17 cellular contexts compared by ENCODE assay signal in the genomic region with DNA sequence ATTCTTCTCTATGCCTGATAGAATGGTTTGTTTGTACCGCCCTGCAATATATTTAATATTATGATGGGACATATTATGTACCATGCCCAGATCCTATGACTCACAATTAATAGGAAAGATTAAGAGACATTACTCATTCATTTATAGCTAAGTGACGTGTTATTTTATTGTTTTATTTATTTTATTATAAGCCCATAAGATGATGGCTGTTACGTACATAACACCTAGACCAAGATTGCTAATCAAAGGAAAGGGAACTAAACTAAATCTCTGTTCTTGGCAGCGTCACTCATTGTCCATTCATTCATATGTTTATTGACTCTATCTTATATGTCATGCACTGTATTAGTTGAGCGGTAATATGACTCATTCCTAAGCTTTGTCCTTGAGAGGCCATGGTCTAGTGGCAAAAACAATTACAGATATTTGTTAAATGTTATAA. TPM values are rescaled to one million over a fixed set of nuclear protein-coding genes. Genes with fewer than 3 reads are reported as not detected.
DNase-seq lines count a peak whose midpoint lies in the region; ATAC-seq, FAIRE-seq and TF ChIP-seq lines count a peak whose summit lies in the region.
"Had no signal": no experiment of that assay in that cellular context is flagged by ENCODE, and none has a peak within 500 bp of the region (broad histone marks: within the 10 kb centered on the region; RNA-seq: fewer than 3 reads in every experiment).

No MANE protein-coding gene starts in this region.

- no peak for FAIRE-seq in HepG2 (lab: Jason Lieb, UNC)
- FAIRE-seq: endometrium had no signal

- H3K4me2 ChIP-seq in HepG2 (ENCODE audit: low read depth, low read length): no peak overlapping the region

- no peak overlapping the region for H2AFZ ChIP-seq in HepG2 (ENCODE audit: low read length)

- DNase-seq in HepG2 (ENCODE audit: low spot score): peak; percentile 78
- DNase-seq in right lobe of liver: no peak
- peak; percentile 63 for DNase-seq in SW480 (ENCODE audit: low spot score)
- DNase-seq in fibroblast of pulmonary artery (ENCODE audit: low read depth): peak; percentile 65
- no peak for DNase-seq in ecto neural progenitor cell (ENCODE audit: low spot score)
- no peak for DNase-seq in glomerular visceral epithelial cell (ENCODE audit: extremely low spot score)
- DNase-seq in caudate nucleus (lab: John Stamatoyannopoulos, UW): no peak
- DNase-seq: activated CD4-positive, alpha-beta T cell treated with anti-CD3 and anti-CD28 coated beads, Interleukin-2, amount 50 U/mL, for 48 hours; activated naive CD8-positive, alpha-beta T cell treated with anti-CD3 and anti-CD28 coated beads, Interleukin-2, amount 10 ng/mL, durations not matched to agents 7 days and 5 days; glutamatergic neuron; MG63; NCI-H1930; NCI-H82; substantia nigra; SW 1271 had no signal

- peaks cover 11% of the 10 kb centered on the region for H3K4me1 ChIP-seq in HepG2 (ENCODE audit: insufficient read depth, low read length)
- no peaks in the 10 kb centered on the region for H3K4me1 ChIP-seq in right lobe of liver

- 47% methylated on average over 5 of the region's 5 CpGs for WGBS in HepG2 (ENCODE audit: low lambda C conversion rate)
- 87% methylated on average over 5 of the region's 5 CpGs for WGBS in right lobe of liver (ENCODE audit: insufficient coverage, low coverage, low lambda C conversion rate, missing lambda C conversion rate)

- no peaks in the 10 kb centered on the region for H4K20me1 ChIP-seq in HepG2 (ENCODE audit: insufficient read depth, low read length)

- ATAC-seq in HepG2 (peak; percentile 49; the same call in 1 of the 3 replicates), right lobe of liver (no peak), GM18502 (IDR thresholded peaks at IDR 0.05; ENCODE audit: poor library complexity, unreplicated experiment) (no peak)

- TF ChIP-seq POLR2A in HepG2 (IDR thresholded peaks at IDR 0.05; ENCODE audit: insufficient read depth in 1 of 2, low read depth in 2 of 2, low read length in 2 of 2) (no peak), right lobe of liver (IDR thresholded peaks at IDR 0.05) (no peak)

- H3K36me3 ChIP-seq in HepG2 (replicated peaks in 1 of 2; ENCODE audit: control insufficient read depth in 1 of 2, insufficient read depth in 2 of 2, low read length in 2 of 2): no peaks in the 10 kb centered on the region
- no peaks in the 10 kb centered on the region for H3K36me3 ChIP-seq in right lobe of liver
- H3K36me3 ChIP-seq: MG63 had no signal

- in situ Hi-C loops in HepG2 (cut with HindIII; ENCODE audit: extremely low pct_ligation_motif_present, low pct_unique_long_range_greater_than_20kb): no loop called here

- H3K4me3 ChIP-seq in HepG2 (replicated peaks in 1 of 3; ENCODE audit: insufficient read depth in 1 of 3, low read depth in 2 of 3, low read length in 3 of 3): no peak overlapping the region
- H3K4me3 ChIP-seq in right lobe of liver: no peak overlapping the region
- no peak overlapping the region for H3K4me3 ChIP-seq in fibroblast of pulmonary artery (replicated peaks; ENCODE audit: low read depth, low read length)
- H3K4me3 ChIP-seq: MG63 had no signal

- peak in 1 of 2 experiments; percentile 28; a peak in 1 of 4 replicates for TF ChIP-seq EP300 in HepG2 (IDR thresholded peaks at IDR 0.05; ENCODE audit: low read depth in 2 of 2, low read length in 2 of 2)
- no peak for TF ChIP-seq EP300 in HepG2 (CRISPR knock-in tag; IDR thresholded peaks at IDR 0.05; ENCODE audit: borderline replicate concordance)

- no TSS peak for BruUV-seq in HepG2 (replicated peaks; lab: Mats Ljungman, UMichigan)

- no peak overlapping the region for H3K9ac ChIP-seq in HepG2 (ENCODE audit: insufficient read depth, low read depth, low read length)

- CTCF ChIA-PET in HepG2 (lab: Yijun Ruan, JAX; ENCODE audit: low intra/inter-chr PET ratio, low total read pairs): no interaction called here

- no peak overlapping the region for H3K27ac ChIP-seq in HepG2 (ENCODE audit: extremely low read length, insufficient read depth, low read length)
- no peak overlapping the region for H3K27ac ChIP-seq in right lobe of liver
- H3K27ac ChIP-seq in caudate nucleus (ENCODE audit: low read depth, low read length): no peak overlapping the region

- intact Hi-C loops in HepG2 (cut with micrococcal nuclease; ENCODE audit: unreplicated experiment) (no loop called here), right lobe of liver (cut with DNase I) (no loop called here)

- H3K79me2 ChIP-seq in HepG2 (ENCODE audit: insufficient read depth, low read length): no peaks in the 10 kb centered on the region

- H3K9me3 ChIP-seq in HepG2 (ENCODE audit: low read length): no peaks in the 10 kb centered on the region
- no peaks in the 10 kb centered on the region for H3K9me3 ChIP-seq in right lobe of liver

- POLR2A ChIA-PET in HepG2 (lab: Yijun Ruan, JAX): interaction anchor here (1.4 kb wide), 1 partner anchor 17 kb away, joined by 8 read pairs; a partner anchor contains a TSS

- H3K27me3 ChIP-seq in HepG2 (ENCODE audit: control insufficient read depth in 1 of 2, insufficient read depth in 2 of 2, low read length in 2 of 2): no peaks in the 10 kb centered on the region
- H3K27me3 ChIP-seq in right lobe of liver: no peaks in the 10 kb centered on the region
- H3K27me3 ChIP-seq: MG63 had no signal

- no peak for TF ChIP-seq CTCF in HepG2 (CRISPR knock-in tag; IDR thresholded peaks at IDR 0.05)
- no peak for TF ChIP-seq CTCF in right lobe of liver (IDR thresholded peaks at IDR 0.05)
- no peak for TF ChIP-seq CTCF in fibroblast of pulmonary artery (IDR thresholded peaks at IDR 0.05; ENCODE audit: low read length, missing control alignments)

- no peak for TF ChIP-seq RAD21 in HepG2 (CRISPR knock-in tag; IDR thresholded peaks at IDR 0.05)

TF ChIP-seq in HepG2, 621 proteins besides CTCF, POLR2A, EP300 and RAD21 (continues in another document):
- TF ChIP-seq SAP130 (CRISPR knock-in tag; IDR thresholded peaks at IDR 0.05; ENCODE audit: low read depth) (peak; percentile 19; the same call in 1 of the 2 replicates), RARA (CRISPR knock-in tag; IDR thresholded peaks at IDR 0.05) (peak; percentile 13; the same call in 1 of the 2 replicates), ZNF746 (CRISPR knock-in tag; IDR thresholded peaks at IDR 0.05) (no peak), NPAS2 (CRISPR knock-in tag; IDR thresholded peaks at IDR 0.05; ENCODE audit: borderline replicate concordance) (no peak), RXRB (CRISPR knock-in tag; IDR thresholded peaks at IDR 0.05; ENCODE audit: borderline replicate concordance) (no peak), GATAD2A (CRISPR knock-in tag; IDR thresholded peaks at IDR 0.05) (0 out of 2 replicates have a peak, but pooled peaks have one; percentile 42), SOX5 (CRISPR knock-in tag; IDR thresholded peaks at IDR 0.05; ENCODE audit: borderline replicate concordance) (peak; percentile 90), PHF21A (CRISPR knock-in tag; IDR thresholded peaks at IDR 0.05) (no peak)
- TF ChIP-seq, protein P1, sequence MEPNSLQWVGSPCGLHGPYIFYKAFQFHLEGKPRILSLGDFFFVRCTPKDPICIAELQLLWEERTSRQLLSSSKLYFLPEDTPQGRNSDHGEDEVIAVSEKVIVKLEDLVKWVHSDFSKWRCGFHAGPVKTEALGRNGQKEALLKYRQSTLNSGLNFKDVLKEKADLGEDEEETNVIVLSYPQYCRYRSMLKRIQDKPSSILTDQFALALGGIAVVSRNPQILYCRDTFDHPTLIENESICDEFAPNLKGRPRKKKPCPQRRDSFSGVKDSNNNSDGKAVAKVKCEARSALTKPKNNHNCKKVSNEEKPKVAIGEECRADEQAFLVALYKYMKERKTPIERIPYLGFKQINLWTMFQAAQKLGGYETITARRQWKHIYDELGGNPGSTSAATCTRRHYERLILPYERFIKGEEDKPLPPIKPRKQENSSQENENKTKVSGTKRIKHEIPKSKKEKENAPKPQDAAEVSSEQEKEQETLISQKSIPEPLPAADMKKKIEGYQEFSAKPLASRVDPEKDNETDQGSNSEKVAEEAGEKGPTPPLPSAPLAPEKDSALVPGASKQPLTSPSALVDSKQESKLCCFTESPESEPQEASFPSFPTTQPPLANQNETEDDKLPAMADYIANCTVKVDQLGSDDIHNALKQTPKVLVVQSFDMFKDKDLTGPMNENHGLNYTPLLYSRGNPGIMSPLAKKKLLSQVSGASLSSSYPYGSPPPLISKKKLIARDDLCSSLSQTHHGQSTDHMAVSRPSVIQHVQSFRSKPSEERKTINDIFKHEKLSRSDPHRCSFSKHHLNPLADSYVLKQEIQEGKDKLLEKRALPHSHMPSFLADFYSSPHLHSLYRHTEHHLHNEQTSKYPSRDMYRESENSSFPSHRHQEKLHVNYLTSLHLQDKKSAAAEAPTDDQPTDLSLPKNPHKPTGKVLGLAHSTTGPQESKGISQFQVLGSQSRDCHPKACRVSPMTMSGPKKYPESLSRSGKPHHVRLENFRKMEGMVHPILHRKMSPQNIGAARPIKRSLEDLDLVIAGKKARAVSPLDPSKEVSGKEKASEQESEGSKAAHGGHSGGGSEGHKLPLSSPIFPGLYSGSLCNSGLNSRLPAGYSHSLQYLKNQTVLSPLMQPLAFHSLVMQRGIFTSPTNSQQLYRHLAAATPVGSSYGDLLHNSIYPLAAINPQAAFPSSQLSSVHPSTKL (CRISPR knock-in tag; IDR thresholded peaks at IDR 0.05): peak; percentile 68

RNA-seq across cellular contexts. Expression of a gene that starts 16.7 kb away (rescaled TPM):
- total RNA-seq in HepG2 (2016; rRNA removed; fragmentation: Illumina TruSeq; extraction: Trizol) (2.7 and 6.0 TPM in 2 replicates), right lobe of liver (10 to 100 TPM; 10.5 to 23.3 (median 16.4) TPM)
- 0.79 and 0.91 TPM in 2 replicates for total RNA-seq in HepG2 (2016; cell fraction: cytosol; rRNA removed; fragmentation: Illumina TruSeq; extraction: Trizol; ENCODE audit: low read depth)
- total RNA-seq in HepG2 (2016; cell fraction: insoluble cytoplasmic fraction; rRNA removed; fragmentation: Illumina TruSeq; extraction: Trizol): 2.9 and 6.1 TPM in 2 replicates
- total RNA-seq in HepG2 (2016; cell fraction: membrane; rRNA removed; fragmentation: Illumina TruSeq; extraction: Trizol): 1.9 TPM in 2 replicates
- total RNA-seq in HepG2 (2016; cell fraction: nucleus; rRNA removed; fragmentation: Illumina TruSeq; extraction: Trizol): 7.4 and 8.5 TPM in 2 replicates
- polyA plus RNA-seq in HepG2 (2011; rRNA removed): 48.7 and 56.0 TPM in 2 replicates
- 28.9 and 51.0 TPM in 2 replicates for polyA plus RNA-seq in HepG2 (2011; cell fraction: cytosol; rRNA removed)
- 11.6 and 15.8 TPM in 2 replicates for polyA plus RNA-seq in HepG2 (2011; cell fraction: nucleus; rRNA removed)
- 36.4 and 48.7 TPM in 2 replicates for polyA plus RNA-seq in HepG2 (2012)
- polyA plus RNA-seq in HepG2 (2016; cell fraction: cytosol; fragmentation: Illumina TruSeq; extraction: Trizol; ENCODE audit: low read depth): 1.5 and 1.8 TPM in 2 replicates
- 4.6 and 4.8 TPM in 2 replicates for polyA plus RNA-seq in HepG2 (2016; cell fraction: insoluble cytoplasmic fraction; fragmentation: Illumina TruSeq; extraction: Trizol; ENCODE audit: low read depth)
- polyA plus RNA-seq in HepG2 (2016; cell fraction: membrane; fragmentation: Illumina TruSeq; extraction: Trizol; ENCODE audit: low read depth): 2.2 and 2.3 TPM in 2 replicates
- 11.4 and 16.1 TPM in 2 replicates for polyA plus RNA-seq in HepG2 (2016; cell fraction: nucleus; fragmentation: Illumina TruSeq; extraction: Trizol; ENCODE audit: insufficient read depth, low read depth)
- 17.0 and 617 TPM in 2 replicates for polyA minus RNA-seq in HepG2 (2011; rRNA and poly(A)+ RNA removed; ENCODE audit: low replicate concordance)
- polyA minus RNA-seq in HepG2 (2011; cell fraction: cytosol; rRNA and poly(A)+ RNA removed): 24.7 and 25.8 TPM in 2 replicates
- 42.5 and 44.9 TPM in 2 replicates for polyA minus RNA-seq in HepG2 (2011; cell fraction: nucleus; rRNA and poly(A)+ RNA removed)

Comparison
In these comparisons a context has a peak if more than half of its experiments do, and no peak if none do; other contexts are left out.
1. DNase-seq: peak in HepG2 (single experiment), SW480 (single experiment) and fibroblast of pulmonary artery (single experiment); none in right lobe of liver (0 of 3), ecto neural progenitor cell (single experiment), glomerular visceral epithelial cell (single experiment) and caudate nucleus (0 of 61).